In genomic region chr12:107064243-107064642, GRCh38 we compare ENCODE assay signal across 26 cellular contexts.
"Had no signal": no experiment of that assay in that cellular context is flagged by ENCODE, and none has a peak within 500 bp of the region (broad histone marks: within the 10 kb centered on the region; RNA-seq: fewer than 3 reads in every experiment).

No MANE protein-coding gene starts in this region.

- H3K27me3 ChIP-seq: dorsolateral prefrontal cortex, esophagus muscularis mucosa, foreskin keratinocyte, gastroesophageal sphincter, heart left ventricle, hepatocyte had no signal

- H3K4me3 ChIP-seq: coronary artery, dorsolateral prefrontal cortex, esophagus muscularis mucosa, gastroesophageal sphincter, heart left ventricle, hepatocyte, left ventricle myocardium inferior, lower lobe of right lung, mucosa of descending colon had no signal

- H3K27ac Mint-ChIP-seq: mesothelial cell of epicardium had no signal

- H3K4me1 ChIP-seq: esophagus muscularis mucosa, foreskin keratinocyte, gastroesophageal sphincter, heart left ventricle, left ventricle myocardium inferior, lower lobe of right lung had no signal

- ATAC-seq: foreskin keratinocyte, gastroesophageal sphincter, heart left ventricle, left colon, left lobe of liver, lower lobe of right lung, mucosa of descending colon had no signal

- H3K4me2 ChIP-seq: hepatocyte had no signal

- H3K4me3 Mint-ChIP-seq: immature natural killer cell, mesothelial cell of epicardium had no signal

- H3K27me3 Mint-ChIP-seq: naive B cell had no signal

- DNase-seq: dermis blood vessel endothelial cell; dorsolateral prefrontal cortex; effector CD4-positive, alpha-beta T cell; effector memory CD4-positive, alpha-beta T cell; foreskin keratinocyte; heart left ventricle; hypothalamus; immature natural killer cell; islet precursor cell; kidney; kidney glomerular epithelial cell; left colon; left ventricle myocardium inferior; lower lobe of right lung; mesenchymal stem cell; mucosa of descending colon; naive B cell had no signal

- H3K27ac ChIP-seq: coronary artery, dorsolateral prefrontal cortex, esophagus muscularis mucosa, foreskin keratinocyte, gastroesophageal sphincter, heart left ventricle, hepatocyte, left ventricle myocardium inferior, lower lobe of right lung had no signal

- FAIRE-seq: colon, endothelial cell of umbilical vein, frontal cortex, kidney had no signal

- H2AFZ ChIP-seq: hepatocyte had no signal

- H3K36me3 ChIP-seq: gastroesophageal sphincter, heart left ventricle, lower lobe of right lung had no signal

- H3K4me1 Mint-ChIP-seq: mesothelial cell of epicardium had no signal
